In the genomic region with DNA sequence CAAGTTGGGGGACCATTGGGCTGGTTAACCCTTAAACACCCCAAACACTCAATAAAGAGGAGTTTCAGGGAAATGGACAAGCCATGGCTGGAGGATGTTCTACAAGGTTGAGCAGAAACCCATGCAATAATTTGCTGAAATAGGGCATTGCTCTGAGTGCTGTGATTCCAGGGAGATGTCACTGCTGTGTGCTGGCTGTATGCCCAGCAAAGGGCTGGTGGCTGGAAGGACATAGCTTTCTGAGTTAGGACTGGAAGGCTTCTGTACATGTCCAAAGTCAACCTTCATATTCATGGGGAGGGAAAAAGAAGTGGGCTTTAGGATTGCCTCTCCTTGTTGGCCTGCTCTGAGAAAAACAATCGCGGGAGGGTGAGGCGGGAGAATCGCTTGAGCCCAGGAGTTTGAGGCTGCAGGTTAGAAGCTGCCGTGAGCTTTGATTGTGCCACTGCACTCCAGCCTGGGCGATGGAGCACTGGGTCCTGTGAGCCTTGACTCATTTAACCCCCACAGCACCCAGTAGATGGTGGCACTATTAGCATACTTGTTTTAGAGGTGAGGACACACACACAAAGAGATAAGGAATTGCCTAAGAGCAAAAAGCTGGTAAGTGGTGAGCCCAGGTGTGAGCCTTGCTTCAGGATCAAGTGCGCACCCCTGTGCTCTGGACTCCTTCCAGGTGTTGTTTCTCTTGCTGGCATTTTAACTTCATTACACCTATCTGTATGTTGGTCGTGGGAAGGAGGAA, we compare ENCODE assay signal across 2 cellular contexts.
TF ChIP-seq lines count a peak whose summit lies in the region.

No MANE protein-coding gene starts in this region.

TF ChIP-seq in GM23338, 12 proteins besides CTCF, POLR2A, EP300 and RAD21 (continues in another document):
- TF ChIP-seq STAT1 (IDR thresholded peaks at IDR 0.05; ENCODE audit: unreplicated experiment) (no peak), CREB1 (CRISPR knock-in tag; IDR thresholded peaks at IDR 0.05; ENCODE audit: low read depth) (no peak), ZNF331 (CRISPR knock-in tag; IDR thresholded peaks at IDR 0.05; ENCODE audit: low read depth) (no peak), EZH2 (IDR thresholded peaks at IDR 0.05; ENCODE audit: low read depth, unreplicated experiment) (no peak)
- TF ChIP-seq, protein P1, sequence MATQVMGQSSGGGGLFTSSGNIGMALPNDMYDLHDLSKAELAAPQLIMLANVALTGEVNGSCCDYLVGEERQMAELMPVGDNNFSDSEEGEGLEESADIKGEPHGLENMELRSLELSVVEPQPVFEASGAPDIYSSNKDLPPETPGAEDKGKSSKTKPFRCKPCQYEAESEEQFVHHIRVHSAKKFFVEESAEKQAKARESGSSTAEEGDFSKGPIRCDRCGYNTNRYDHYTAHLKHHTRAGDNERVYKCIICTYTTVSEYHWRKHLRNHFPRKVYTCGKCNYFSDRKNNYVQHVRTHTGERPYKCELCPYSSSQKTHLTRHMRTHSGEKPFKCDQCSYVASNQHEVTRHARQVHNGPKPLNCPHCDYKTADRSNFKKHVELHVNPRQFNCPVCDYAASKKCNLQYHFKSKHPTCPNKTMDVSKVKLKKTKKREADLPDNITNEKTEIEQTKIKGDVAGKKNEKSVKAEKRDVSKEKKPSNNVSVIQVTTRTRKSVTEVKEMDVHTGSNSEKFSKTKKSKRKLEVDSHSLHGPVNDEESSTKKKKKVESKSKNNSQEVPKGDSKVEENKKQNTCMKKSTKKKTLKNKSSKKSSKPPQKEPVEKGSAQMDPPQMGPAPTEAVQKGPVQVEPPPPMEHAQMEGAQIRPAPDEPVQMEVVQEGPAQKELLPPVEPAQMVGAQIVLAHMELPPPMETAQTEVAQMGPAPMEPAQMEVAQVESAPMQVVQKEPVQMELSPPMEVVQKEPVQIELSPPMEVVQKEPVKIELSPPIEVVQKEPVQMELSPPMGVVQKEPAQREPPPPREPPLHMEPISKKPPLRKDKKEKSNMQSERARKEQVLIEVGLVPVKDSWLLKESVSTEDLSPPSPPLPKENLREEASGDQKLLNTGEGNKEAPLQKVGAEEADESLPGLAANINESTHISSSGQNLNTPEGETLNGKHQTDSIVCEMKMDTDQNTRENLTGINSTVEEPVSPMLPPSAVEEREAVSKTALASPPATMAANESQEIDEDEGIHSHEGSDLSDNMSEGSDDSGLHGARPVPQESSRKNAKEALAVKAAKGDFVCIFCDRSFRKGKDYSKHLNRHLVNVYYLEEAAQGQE (IDR thresholded peaks at IDR 0.05; ENCODE audit: unreplicated experiment): no peak
- TF ChIP-seq, protein P2, sequence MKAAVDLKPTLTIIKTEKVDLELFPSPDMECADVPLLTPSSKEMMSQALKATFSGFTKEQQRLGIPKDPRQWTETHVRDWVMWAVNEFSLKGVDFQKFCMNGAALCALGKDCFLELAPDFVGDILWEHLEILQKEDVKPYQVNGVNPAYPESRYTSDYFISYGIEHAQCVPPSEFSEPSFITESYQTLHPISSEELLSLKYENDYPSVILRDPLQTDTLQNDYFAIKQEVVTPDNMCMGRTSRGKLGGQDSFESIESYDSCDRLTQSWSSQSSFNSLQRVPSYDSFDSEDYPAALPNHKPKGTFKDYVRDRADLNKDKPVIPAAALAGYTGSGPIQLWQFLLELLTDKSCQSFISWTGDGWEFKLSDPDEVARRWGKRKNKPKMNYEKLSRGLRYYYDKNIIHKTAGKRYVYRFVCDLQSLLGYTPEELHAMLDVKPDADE (IDR thresholded peaks at IDR 0.05): no peak
- TF ChIP-seq, protein P3, sequence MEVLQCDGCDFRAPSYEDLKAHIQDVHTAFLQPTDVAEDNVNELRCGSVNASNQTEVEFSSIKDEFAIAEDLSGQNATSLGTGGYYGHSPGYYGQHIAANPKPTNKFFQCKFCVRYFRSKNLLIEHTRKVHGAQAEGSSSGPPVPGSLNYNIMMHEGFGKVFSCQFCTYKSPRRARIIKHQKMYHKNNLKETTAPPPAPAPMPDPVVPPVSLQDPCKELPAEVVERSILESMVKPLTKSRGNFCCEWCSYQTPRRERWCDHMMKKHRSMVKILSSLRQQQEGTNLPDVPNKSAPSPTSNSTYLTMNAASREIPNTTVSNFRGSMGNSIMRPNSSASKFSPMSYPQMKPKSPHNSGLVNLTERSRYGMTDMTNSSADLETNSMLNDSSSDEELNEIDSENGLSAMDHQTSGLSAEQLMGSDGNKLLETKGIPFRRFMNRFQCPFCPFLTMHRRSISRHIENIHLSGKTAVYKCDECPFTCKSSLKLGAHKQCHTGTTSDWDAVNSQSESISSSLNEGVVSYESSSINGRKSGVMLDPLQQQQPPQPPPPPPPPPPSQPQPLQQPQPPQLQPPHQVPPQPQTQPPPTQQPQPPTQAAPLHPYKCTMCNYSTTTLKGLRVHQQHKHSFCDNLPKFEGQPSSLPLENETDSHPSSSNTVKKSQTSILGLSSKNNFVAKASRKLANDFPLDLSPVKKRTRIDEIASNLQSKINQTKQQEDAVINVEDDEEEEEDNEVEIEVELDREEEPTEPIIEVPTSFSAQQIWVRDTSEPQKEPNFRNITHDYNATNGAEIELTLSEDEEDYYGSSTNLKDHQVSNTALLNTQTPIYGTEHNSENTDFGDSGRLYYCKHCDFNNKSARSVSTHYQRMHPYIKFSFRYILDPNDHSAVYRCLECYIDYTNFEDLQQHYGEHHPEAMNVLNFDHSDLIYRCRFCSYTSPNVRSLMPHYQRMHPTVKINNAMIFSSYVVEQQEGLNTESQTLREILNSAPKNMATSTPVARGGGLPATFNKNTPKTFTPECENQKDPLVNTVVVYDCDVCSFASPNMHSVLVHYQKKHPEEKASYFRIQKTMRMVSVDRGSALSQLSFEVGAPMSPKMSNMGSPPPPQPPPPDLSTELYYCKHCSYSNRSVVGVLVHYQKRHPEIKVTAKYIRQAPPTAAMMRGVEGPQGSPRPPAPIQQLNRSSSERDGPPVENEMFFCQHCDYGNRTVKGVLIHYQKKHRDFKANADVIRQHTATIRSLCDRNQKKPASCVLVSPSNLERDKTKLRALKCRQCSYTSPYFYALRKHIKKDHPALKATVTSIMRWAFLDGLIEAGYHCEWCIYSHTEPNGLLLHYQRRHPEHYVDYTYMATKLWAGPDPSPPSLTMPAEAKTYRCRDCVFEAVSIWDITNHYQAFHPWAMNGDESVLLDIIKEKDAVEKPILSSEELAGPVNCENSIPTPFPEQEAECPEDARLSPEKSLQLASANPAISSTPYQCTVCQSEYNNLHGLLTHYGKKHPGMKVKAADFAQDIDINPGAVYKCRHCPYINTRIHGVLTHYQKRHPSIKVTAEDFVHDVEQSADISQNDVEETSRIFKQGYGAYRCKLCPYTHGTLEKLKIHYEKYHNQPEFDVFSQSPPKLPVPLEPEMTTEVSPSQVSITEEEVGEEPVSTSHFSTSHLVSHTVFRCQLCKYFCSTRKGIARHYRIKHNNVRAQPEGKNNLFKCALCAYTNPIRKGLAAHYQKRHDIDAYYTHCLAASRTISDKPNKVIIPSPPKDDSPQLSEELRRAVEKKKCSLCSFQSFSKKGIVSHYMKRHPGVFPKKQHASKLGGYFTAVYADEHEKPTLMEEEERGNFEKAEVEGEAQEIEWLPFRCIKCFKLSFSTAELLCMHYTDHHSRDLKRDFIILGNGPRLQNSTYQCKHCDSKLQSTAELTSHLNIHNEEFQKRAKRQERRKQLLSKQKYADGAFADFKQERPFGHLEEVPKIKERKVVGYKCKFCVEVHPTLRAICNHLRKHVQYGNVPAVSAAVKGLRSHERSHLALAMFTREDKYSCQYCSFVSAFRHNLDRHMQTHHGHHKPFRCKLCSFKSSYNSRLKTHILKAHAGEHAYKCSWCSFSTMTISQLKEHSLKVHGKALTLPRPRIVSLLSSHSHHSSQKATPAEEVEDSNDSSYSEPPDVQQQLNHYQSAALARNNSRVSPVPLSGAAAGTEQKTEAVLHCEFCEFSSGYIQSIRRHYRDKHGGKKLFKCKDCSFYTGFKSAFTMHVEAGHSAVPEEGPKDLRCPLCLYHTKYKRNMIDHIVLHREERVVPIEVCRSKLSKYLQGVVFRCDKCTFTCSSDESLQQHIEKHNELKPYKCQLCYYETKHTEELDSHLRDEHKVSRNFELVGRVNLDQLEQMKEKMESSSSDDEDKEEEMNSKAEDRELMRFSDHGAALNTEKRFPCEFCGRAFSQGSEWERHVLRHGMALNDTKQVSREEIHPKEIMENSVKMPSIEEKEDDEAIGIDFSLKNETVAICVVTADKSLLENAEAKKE (CRISPR knock-in tag; IDR thresholded peaks at IDR 0.05): no peak

TF ChIP-seq in K562, 482 proteins besides CTCF, POLR2A, EP300 and RAD21:
- TF ChIP-seq, protein P4, sequence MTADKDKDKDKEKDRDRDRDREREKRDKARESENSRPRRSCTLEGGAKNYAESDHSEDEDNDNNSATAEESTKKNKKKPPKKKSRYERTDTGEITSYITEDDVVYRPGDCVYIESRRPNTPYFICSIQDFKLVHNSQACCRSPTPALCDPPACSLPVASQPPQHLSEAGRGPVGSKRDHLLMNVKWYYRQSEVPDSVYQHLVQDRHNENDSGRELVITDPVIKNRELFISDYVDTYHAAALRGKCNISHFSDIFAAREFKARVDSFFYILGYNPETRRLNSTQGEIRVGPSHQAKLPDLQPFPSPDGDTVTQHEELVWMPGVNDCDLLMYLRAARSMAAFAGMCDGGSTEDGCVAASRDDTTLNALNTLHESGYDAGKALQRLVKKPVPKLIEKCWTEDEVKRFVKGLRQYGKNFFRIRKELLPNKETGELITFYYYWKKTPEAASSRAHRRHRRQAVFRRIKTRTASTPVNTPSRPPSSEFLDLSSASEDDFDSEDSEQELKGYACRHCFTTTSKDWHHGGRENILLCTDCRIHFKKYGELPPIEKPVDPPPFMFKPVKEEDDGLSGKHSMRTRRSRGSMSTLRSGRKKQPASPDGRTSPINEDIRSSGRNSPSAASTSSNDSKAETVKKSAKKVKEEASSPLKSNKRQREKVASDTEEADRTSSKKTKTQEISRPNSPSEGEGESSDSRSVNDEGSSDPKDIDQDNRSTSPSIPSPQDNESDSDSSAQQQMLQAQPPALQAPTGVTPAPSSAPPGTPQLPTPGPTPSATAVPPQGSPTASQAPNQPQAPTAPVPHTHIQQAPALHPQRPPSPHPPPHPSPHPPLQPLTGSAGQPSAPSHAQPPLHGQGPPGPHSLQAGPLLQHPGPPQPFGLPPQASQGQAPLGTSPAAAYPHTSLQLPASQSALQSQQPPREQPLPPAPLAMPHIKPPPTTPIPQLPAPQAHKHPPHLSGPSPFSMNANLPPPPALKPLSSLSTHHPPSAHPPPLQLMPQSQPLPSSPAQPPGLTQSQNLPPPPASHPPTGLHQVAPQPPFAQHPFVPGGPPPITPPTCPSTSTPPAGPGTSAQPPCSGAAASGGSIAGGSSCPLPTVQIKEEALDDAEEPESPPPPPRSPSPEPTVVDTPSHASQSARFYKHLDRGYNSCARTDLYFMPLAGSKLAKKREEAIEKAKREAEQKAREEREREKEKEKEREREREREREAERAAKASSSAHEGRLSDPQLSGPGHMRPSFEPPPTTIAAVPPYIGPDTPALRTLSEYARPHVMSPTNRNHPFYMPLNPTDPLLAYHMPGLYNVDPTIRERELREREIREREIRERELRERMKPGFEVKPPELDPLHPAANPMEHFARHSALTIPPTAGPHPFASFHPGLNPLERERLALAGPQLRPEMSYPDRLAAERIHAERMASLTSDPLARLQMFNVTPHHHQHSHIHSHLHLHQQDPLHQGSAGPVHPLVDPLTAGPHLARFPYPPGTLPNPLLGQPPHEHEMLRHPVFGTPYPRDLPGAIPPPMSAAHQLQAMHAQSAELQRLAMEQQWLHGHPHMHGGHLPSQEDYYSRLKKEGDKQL (CRISPR knock-in tag; IDR thresholded peaks at IDR 0.05; ENCODE audit: borderline replicate concordance): no peak
- TF ChIP-seq, protein P5, sequence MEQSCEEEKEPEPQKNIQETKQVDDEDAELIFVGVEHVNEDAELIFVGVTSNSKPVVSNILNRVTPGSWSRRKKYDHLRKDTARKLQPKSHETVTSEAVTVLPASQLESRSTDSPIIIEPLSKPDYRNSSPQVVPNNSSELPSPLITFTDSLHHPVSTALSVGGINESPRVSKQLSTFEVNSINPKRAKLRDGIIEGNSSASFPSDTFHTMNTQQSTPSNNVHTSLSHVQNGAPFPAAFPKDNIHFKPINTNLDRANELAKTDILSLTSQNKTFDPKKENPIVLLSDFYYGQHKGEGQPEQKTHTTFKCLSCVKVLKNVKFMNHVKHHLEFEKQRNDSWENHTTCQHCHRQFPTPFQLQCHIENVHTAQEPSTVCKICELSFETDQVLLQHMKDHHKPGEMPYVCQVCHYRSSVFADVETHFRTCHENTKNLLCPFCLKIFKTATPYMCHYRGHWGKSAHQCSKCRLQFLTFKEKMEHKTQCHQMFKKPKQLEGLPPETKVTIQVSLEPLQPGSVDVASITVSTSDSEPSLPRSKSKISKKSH (CRISPR knock-in tag; IDR thresholded peaks at IDR 0.05): no peak
- TF ChIP-seq CHD2 (IDR thresholded peaks at IDR 0.05; ENCODE audit: low read depth, low read length) (no peak), SLC30A9 (CRISPR knock-in tag; IDR thresholded peaks at IDR 0.05) (no peak), ZNF239 (CRISPR knock-in tag; IDR thresholded peaks at IDR 0.05) (no peak), MAFF (IDR thresholded peaks at IDR 0.05; ENCODE audit: low read length) (no peak), MTA3 (IDR thresholded peaks at IDR 0.05; ENCODE audit: borderline replicate concordance) (no peak), XRCC4 (IDR thresholded peaks at IDR 0.05; ENCODE audit: extremely low read depth, insufficient read depth, insufficient read length) (no peak), KHSRP (IDR thresholded peaks at IDR 0.05) (no peak), MAFK (IDR thresholded peaks at IDR 0.05; ENCODE audit: low read length) (no peak)
- TF ChIP-seq, protein P6, sequence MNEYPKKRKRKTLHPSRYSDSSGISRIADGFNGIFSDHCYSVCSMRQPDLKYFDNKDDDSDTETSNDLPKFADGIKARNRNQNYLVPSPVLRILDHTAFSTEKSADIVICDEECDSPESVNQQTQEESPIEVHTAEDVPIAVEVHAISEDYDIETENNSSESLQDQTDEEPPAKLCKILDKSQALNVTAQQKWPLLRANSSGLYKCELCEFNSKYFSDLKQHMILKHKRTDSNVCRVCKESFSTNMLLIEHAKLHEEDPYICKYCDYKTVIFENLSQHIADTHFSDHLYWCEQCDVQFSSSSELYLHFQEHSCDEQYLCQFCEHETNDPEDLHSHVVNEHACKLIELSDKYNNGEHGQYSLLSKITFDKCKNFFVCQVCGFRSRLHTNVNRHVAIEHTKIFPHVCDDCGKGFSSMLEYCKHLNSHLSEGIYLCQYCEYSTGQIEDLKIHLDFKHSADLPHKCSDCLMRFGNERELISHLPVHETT (CRISPR knock-in tag; conservative IDR thresholded peaks at IDR 0.05 in 1 of 2, IDR thresholded peaks at IDR 0.05 in 1 of 2): no peak
TF ChIP-seq in K562: peak in this region for 0.
